In the genomic region with DNA sequence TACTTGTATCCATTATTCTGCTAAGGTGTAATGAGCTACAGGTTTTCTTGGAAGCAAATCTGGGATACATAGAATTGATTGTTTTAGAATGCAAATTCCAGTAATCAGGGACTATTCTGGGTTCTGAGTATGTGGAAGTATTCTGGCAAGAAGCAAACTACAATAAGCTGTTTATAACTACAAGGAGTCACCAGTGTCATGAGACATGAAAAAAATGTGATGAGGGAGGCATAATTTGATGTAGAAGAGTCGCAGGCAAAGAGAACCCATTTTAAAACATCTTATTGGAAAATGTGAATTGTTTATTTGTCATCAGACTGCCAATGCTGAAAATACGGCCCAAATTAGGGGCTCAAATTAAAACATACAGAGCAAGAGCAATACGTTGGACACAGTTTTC, we compare ENCODE assay signal across 27 cellular contexts.
"Had no signal": no experiment of that assay in that cellular context is flagged by ENCODE, and none has a peak within 500 bp of the region (broad histone marks: within the 10 kb centered on the region; RNA-seq: fewer than 3 reads in every experiment).

No MANE protein-coding gene starts in this region.

- H3K27ac ChIP-seq: coronary artery, esophagus squamous epithelium, gastroesophageal sphincter, heart left ventricle, hepatocyte, pancreas, stomach, testis, tibial artery, upper lobe of left lung had no signal

- H3K27me3 ChIP-seq: esophagus squamous epithelium, gastroesophageal sphincter, heart left ventricle, hepatocyte, pancreas, stomach, testis, tibial artery, upper lobe of left lung had no signal

- H3K9me3 ChIP-seq: esophagus squamous epithelium, gastroesophageal sphincter, heart left ventricle, pancreas, stomach, testis, tibial artery, upper lobe of left lung had no signal

- H3K4me2 ChIP-seq: hepatocyte had no signal

- H2AFZ ChIP-seq: hepatocyte had no signal

- FAIRE-seq: endothelial cell of umbilical vein, kidney, pancreas, urothelium cell line had no signal

- ATAC-seq: gastroesophageal sphincter; heart left ventricle; left lobe of liver; naive thymus-derived CD8-positive, alpha-beta T cell; pancreas; sciatic nerve; stimulated activated effector memory CD8-positive, alpha-beta T cell treated with anti-CD3 and anti-CD28 coated beads, Interleukin-12 subunit alpha, Interleukin-12 subunit beta, amount 100 ng/mL, for 72 hours had no signal

- H3K79me2 ChIP-seq: hepatocyte had no signal

- H3K4me3 ChIP-seq: coronary artery, esophagus squamous epithelium, gastroesophageal sphincter, heart left ventricle, hepatocyte, pancreas, stomach, testis, tibial artery, upper lobe of left lung had no signal

- DNase-seq: dermis blood vessel endothelial cell; effector memory CD4-positive, alpha-beta T cell; erythroblast; esophagus squamous epithelium; foreskin fibroblast; heart left ventricle; kidney; mesendoderm; midbrain; naive thymus-derived CD8-positive, alpha-beta T cell; occipital lobe; pancreas; stimulated activated CD4-positive, alpha-beta T cell treated with anti-CD3 and anti-CD28 coated beads, Interleukin-2, amount 100 ng/mL, for 24 hours; stimulated activated CD4-positive, alpha-beta T cell treated with anti-CD3 and anti-CD28 coated beads, Interleukin-4, amount 100 ng/mL, for 24 hours; stimulated activated naive CD4-positive, alpha-beta T cell treated with Interleukin-2 at 50 U/mL for 16 hours; stomach; testis; tibial artery; upper lobe of left lung had no signal

- H3K4me1 ChIP-seq: esophagus squamous epithelium, gastroesophageal sphincter, pancreas, stomach, testis, tibial artery had no signal

- H3K36me3 ChIP-seq: esophagus squamous epithelium, gastroesophageal sphincter, heart left ventricle, pancreas, stomach, tibial artery, upper lobe of left lung had no signal
